In genomic region chr22:46362221-46362933, GRCh38 we compare ENCODE assay signal across 1 cellular context.
TF ChIP-seq lines count a peak whose summit lies in the region.

No MANE protein-coding gene starts in this region.

TF ChIP-seq in HepG2, 621 proteins besides CTCF, POLR2A, EP300 and RAD21 (continued from another document and continues in another):
- TF ChIP-seq, protein P1, sequence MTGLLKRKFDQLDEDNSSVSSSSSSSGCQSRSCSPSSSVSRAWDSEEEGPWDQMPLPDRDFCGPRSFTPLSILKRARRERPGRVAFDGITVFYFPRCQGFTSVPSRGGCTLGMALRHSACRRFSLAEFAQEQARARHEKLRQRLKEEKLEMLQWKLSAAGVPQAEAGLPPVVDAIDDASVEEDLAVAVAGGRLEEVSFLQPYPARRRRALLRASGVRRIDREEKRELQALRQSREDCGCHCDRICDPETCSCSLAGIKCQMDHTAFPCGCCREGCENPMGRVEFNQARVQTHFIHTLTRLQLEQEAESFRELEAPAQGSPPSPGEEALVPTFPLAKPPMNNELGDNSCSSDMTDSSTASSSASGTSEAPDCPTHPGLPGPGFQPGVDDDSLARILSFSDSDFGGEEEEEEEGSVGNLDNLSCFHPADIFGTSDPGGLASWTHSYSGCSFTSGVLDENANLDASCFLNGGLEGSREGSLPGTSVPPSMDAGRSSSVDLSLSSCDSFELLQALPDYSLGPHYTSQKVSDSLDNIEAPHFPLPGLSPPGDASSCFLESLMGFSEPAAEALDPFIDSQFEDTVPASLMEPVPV (CRISPR knock-in tag; IDR thresholded peaks at IDR 0.05): no peak
- TF ChIP-seq AGO2 (optimal IDR thresholded peaks at IDR 0.05; ENCODE audit: low read depth, low read length) (peak; percentile 53), MED1 (CRISPR knock-in tag; IDR thresholded peaks at IDR 0.05) (no peak; the same call in 1 of the 2 replicates), ZNF749 (CRISPR knock-in tag; IDR thresholded peaks at IDR 0.05; ENCODE audit: borderline replicate concordance) (no peak), HDAC1 (CRISPR knock-in tag; IDR thresholded peaks at IDR 0.05) (peak; percentile 31; the same call in 1 of the 2 replicates), ZNF552 (CRISPR knock-in tag; IDR thresholded peaks at IDR 0.05; ENCODE audit: borderline replicate concordance) (peak; percentile 66; the same call in 1 of the 2 replicates), ZMYM2 (CRISPR knock-in tag; IDR thresholded peaks at IDR 0.05) (no peak), ZNF121 (CRISPR knock-in tag; IDR thresholded peaks at IDR 0.05) (peak; percentile 86), SPEN (CRISPR knock-in tag; IDR thresholded peaks at IDR 0.05; ENCODE audit: low read depth) (peak; percentile 28; the same call in 1 of the 2 replicates), HOXA7 (CRISPR knock-in tag; IDR thresholded peaks at IDR 0.05) (no peak), ZBTB42 (CRISPR knock-in tag; IDR thresholded peaks at IDR 0.05) (no peak), FOXO1 (CRISPR knock-in tag; IDR thresholded peaks at IDR 0.05) (0 out of 2 replicates have a peak, but pooled peaks have one; percentile 53), BRCA1 (CRISPR knock-in tag; IDR thresholded peaks at IDR 0.05) (0 out of 2 replicates have a peak, but pooled peaks have one; percentile 30), ZMYM3 (CRISPR knock-in tag; IDR thresholded peaks at IDR 0.05) (no peak), FOXA3 (CRISPR knock-in tag; IDR thresholded peaks at IDR 0.05) (peak; percentile 52; the same call in 1 of the 2 replicates), ZBTB43 (CRISPR knock-in tag; conservative IDR thresholded peaks at IDR 0.05) (no peak; the same call in 1 of the 2 replicates), ZFP41 (CRISPR knock-in tag; IDR thresholded peaks at IDR 0.05; ENCODE audit: borderline replicate concordance) (no peak), TBX3 (IDR thresholded peaks at IDR 0.05; ENCODE audit: borderline replicate concordance) (no peak; the same call in 1 of the 2 replicates), MAZ (IDR thresholded peaks at IDR 0.05; ENCODE audit: borderline replicate concordance, low read depth, low read length) (no peak), MAZ (CRISPR knock-in tag; IDR thresholded peaks at IDR 0.05; ENCODE audit: low read depth) (no peak; the same call in 1 of the 2 replicates), ATF3 (CRISPR knock-in tag; IDR thresholded peaks at IDR 0.05) (0 out of 2 replicates have a peak, but pooled peaks have one; percentile 40), CEBPB (IDR thresholded peaks at IDR 0.05; ENCODE audit: borderline replicate concordance, low read depth, low read length) (peak; percentile 69; the same call in 1 of the 2 replicates), FOXK1 (CRISPR knock-in tag; IDR thresholded peaks at IDR 0.05; ENCODE audit: borderline replicate concordance, low read depth) (peak; percentile 56; the same call in 1 of the 2 replicates), CHCHD3 (CRISPR knock-in tag; IDR thresholded peaks at IDR 0.05) (no peak), ZBTB33 (CRISPR knock-in tag; IDR thresholded peaks at IDR 0.05) (no peak), GATAD1 (CRISPR knock-in tag; IDR thresholded peaks at IDR 0.05) (no peak), ZNF232 (CRISPR knock-in tag; IDR thresholded peaks at IDR 0.05; ENCODE audit: borderline replicate concordance) (no peak), ETV6 (CRISPR knock-in tag; conservative IDR thresholded peaks at IDR 0.05) (no peak), TCF12 (IDR thresholded peaks at IDR 0.05) (no peak), TCF12 (CRISPR knock-in tag; IDR thresholded peaks at IDR 0.05) (no peak), ZNF251 (CRISPR knock-in tag; IDR thresholded peaks at IDR 0.05) (no peak), ZFP82 (CRISPR knock-in tag; IDR thresholded peaks at IDR 0.05; ENCODE audit: borderline replicate concordance) (no peak), PITX1 (CRISPR knock-in tag; IDR thresholded peaks at IDR 0.05) (no peak), ZFP37 (CRISPR knock-in tag; IDR thresholded peaks at IDR 0.05; ENCODE audit: borderline replicate concordance) (no peak; the same call in 1 of the 2 replicates), NBN (conservative IDR thresholded peaks at IDR 0.05) (no peak), TFE3 (CRISPR knock-in tag; IDR thresholded peaks at IDR 0.05) (0 out of 2 replicates have a peak, but pooled peaks have one; percentile 21), ZNF883 (CRISPR knock-in tag; IDR thresholded peaks at IDR 0.05; ENCODE audit: not compliant biosample characterization) (peak; percentile 34), SP1 (IDR thresholded peaks at IDR 0.05) (no peak), SP1 (CRISPR knock-in tag; IDR thresholded peaks at IDR 0.05) (no peak; the same call in 1 of the 2 replicates), HIC2 (CRISPR knock-in tag; IDR thresholded peaks at IDR 0.05; ENCODE audit: low read depth) (peak; percentile 74), MAFF (IDR thresholded peaks at IDR 0.05; ENCODE audit: low read depth, low read length) (no peak), NCOA2 (CRISPR knock-in tag; IDR thresholded peaks at IDR 0.05) (peak; percentile 44; the same call in 1 of the 2 replicates), KAT7 (CRISPR knock-in tag; IDR thresholded peaks at IDR 0.05; ENCODE audit: borderline replicate concordance) (no peak), MEIS2 (CRISPR knock-in tag; IDR thresholded peaks at IDR 0.05) (no peak), ZNF451 (CRISPR knock-in tag; IDR thresholded peaks at IDR 0.05) (no peak), NR1H2 (CRISPR knock-in tag; IDR thresholded peaks at IDR 0.05; ENCODE audit: borderline replicate concordance, low read depth) (no peak), NFKB2 (CRISPR knock-in tag; IDR thresholded peaks at IDR 0.05; ENCODE audit: borderline replicate concordance) (no peak), EED (CRISPR knock-in tag; IDR thresholded peaks at IDR 0.05) (no peak)
- TF ChIP-seq, protein P2, sequence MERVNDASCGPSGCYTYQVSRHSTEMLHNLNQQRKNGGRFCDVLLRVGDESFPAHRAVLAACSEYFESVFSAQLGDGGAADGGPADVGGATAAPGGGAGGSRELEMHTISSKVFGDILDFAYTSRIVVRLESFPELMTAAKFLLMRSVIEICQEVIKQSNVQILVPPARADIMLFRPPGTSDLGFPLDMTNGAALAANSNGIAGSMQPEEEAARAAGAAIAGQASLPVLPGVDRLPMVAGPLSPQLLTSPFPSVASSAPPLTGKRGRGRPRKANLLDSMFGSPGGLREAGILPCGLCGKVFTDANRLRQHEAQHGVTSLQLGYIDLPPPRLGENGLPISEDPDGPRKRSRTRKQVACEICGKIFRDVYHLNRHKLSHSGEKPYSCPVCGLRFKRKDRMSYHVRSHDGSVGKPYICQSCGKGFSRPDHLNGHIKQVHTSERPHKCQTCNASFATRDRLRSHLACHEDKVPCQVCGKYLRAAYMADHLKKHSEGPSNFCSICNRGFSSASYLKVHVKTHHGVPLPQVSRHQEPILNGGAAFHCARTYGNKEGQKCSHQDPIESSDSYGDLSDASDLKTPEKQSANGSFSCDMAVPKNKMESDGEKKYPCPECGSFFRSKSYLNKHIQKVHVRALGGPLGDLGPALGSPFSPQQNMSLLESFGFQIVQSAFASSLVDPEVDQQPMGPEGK (CRISPR knock-in tag; IDR thresholded peaks at IDR 0.05): peak; percentile 95
- TF ChIP-seq, protein P3, sequence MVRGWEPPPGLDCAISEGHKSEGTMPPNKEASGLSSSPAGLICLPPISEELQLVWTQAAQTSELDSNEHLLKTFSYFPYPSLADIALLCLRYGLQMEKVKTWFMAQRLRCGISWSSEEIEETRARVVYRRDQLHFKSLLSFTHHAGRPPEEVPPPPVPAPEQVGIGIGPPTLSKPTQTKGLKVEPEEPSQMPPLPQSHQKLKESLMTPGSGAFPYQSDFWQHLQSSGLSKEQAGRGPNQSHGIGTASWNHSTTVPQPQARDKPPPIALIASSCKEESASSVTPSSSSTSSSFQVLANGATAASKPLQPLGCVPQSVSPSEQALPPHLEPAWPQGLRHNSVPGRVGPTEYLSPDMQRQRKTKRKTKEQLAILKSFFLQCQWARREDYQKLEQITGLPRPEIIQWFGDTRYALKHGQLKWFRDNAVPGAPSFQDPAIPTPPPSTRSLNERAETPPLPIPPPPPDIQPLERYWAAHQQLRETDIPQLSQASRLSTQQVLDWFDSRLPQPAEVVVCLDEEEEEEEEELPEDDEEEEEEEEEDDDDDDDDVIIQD (CRISPR knock-in tag; IDR thresholded peaks at IDR 0.05; ENCODE audit: low read depth): 0 out of 2 replicates have a peak, but pooled peaks have one; percentile 11
- TF ChIP-seq, protein P4, sequence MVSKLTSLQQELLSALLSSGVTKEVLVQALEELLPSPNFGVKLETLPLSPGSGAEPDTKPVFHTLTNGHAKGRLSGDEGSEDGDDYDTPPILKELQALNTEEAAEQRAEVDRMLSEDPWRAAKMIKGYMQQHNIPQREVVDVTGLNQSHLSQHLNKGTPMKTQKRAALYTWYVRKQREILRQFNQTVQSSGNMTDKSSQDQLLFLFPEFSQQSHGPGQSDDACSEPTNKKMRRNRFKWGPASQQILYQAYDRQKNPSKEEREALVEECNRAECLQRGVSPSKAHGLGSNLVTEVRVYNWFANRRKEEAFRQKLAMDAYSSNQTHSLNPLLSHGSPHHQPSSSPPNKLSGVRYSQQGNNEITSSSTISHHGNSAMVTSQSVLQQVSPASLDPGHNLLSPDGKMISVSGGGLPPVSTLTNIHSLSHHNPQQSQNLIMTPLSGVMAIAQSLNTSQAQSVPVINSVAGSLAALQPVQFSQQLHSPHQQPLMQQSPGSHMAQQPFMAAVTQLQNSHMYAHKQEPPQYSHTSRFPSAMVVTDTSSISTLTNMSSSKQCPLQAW (CRISPR knock-in tag; IDR thresholded peaks at IDR 0.05): peak; percentile 72; the same call in 1 of the 2 replicates
- TF ChIP-seq, protein P5, sequence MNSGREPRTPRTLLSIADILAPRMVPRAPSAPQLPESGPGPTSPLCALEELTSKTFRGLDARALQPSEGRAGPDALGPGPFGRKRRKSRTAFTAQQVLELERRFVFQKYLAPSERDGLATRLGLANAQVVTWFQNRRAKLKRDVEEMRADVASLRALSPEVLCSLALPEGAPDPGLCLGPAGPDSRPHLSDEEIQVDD (CRISPR knock-in tag; IDR thresholded peaks at IDR 0.05; ENCODE audit: borderline replicate concordance): no peak; the same call in 1 of the 2 replicates
- TF ChIP-seq, protein P6, sequence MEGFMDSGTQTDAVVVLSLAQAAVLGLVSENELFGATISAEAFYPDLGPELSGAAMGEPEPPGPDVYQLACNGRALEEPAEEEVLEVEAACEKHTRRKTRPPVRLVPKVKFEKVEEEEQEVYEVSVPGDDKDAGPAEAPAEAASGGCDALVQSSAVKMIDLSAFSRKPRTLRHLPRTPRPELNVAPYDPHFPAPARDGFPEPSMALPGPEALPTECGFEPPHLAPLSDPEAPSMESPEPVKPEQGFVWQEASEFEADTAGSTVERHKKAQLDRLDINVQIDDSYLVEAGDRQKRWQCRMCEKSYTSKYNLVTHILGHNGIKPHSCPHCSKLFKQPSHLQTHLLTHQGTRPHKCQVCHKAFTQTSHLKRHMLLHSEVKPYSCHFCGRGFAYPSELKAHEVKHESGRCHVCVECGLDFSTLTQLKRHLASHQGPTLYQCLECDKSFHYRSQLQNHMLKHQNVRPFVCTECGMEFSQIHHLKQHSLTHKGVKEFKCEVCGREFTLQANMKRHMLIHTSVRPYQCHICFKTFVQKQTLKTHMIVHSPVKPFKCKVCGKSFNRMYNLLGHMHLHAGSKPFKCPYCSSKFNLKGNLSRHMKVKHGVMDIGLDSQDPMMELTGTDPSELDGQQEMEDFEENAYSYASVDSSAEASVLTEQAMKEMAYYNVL (CRISPR knock-in tag; IDR thresholded peaks at IDR 0.05; ENCODE audit: borderline replicate concordance): no peak
